In the genomic region with DNA sequence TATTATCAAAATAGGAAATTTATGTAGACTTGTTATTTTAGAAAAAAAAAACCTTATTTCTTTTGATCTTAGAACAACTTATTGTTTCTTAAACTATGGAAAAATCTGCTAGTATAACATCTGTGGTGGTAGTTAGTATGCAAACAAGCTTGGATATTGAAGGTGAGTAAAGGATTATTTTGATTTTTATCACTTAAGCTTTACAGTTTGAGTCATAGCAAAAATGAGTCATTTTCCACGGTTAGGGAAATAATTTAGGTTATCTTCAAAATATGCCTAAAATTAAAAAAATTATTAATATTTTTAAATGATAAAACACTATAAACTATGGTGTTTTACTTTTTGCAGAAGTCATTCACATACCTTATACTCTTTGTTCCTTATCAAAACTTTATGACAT, we compare ENCODE assay signal across 10 cellular contexts.
"Had no signal": no experiment of that assay in that cellular context is flagged by ENCODE, and none has a peak within 500 bp of the region (broad histone marks: within the 10 kb centered on the region; RNA-seq: fewer than 3 reads in every experiment).

No MANE protein-coding gene starts in this region.

- FAIRE-seq: urothelium cell line had no signal

- H3K36me3 ChIP-seq: breast epithelium, WERI-Rb-1 had no signal

- H3K4me3 ChIP-seq: breast epithelium, gastroesophageal sphincter had no signal

- H3K4me1 ChIP-seq: breast epithelium, gastroesophageal sphincter had no signal

- H3K27ac ChIP-seq: breast epithelium, gastroesophageal sphincter, WERI-Rb-1 had no signal

- ATAC-seq: gastroesophageal sphincter had no signal

- H3K9me3 ChIP-seq: breast epithelium, gastroesophageal sphincter had no signal

- H3K27me3 ChIP-seq: breast epithelium, gastroesophageal sphincter had no signal

- DNase-seq: activated CD4-positive, alpha-beta T cell treated with anti-CD3 and anti-CD28 coated beads for 4 hours; activated effector memory CD4-positive, alpha-beta T cell treated with anti-CD3 and anti-CD28 coated beads, Interleukin-2, amount 50 U/mL, for 16 hours; activated T-cell treated with anti-CD3 and anti-CD28 coated beads for 4 hours; anterior cingulate cortex; stimulated activated CD4-positive, alpha-beta T cell treated with anti-CD3 and anti-CD28 coated beads, Interleukin-4, amount 100 ng/mL, for 24 hours; T-helper 1 cell; WERI-Rb-1 had no signal
